In the genomic region with DNA sequence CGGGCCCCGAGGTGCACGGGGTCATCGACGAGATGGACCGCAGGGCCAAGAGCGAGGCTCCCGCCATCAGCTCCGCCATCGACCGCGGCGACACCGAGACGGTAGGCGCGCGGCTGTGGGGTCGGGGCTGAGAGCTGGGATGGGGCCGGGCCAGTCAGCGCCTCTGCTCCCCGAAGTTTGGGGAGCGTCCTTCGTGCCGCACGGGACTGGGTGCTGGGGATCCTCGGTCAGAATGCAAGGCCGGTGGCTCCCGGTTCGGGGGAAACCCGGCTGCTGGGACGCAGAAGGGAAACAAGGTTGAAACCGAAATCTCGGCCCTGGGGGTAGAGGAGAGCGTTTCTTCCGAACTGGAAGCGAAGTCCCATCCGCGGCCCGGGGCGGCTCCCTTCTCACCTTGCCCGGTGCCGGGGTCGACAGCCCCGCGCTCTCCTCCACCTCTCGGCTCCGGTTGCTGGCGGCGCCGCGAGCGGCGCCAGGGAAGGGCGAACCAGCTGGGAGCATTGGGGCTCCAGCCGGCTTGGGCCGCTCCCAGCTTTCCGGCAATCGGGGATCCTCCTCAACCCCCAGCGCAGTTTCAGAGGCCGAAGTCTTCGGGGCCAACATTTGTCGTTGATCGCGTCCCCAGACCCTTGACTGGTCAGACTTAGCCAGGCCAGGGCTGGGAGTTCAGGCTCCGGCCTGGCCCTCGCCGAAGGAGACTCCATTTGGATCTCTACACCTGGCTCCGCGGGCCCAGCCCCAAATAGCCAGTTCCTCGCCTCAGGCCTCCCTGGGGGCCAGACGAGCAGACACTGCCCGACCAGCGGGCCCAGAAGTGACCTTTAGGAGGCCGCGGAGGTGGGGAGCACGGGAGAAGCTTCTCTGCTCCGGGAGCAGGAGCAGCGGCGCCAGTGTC, we compare ENCODE assay signal across 14 cellular contexts. TPM values are rescaled to one million over a fixed set of nuclear protein-coding genes. Genes with fewer than 3 reads are reported as not detected.
DNase-seq lines count a peak whose midpoint lies in the region; ATAC-seq and TF ChIP-seq lines count a peak whose summit lies in the region.
"Had no signal": no experiment of that assay in that cellular context is flagged by ENCODE, and none has a peak within 500 bp of the region (broad histone marks: within the 10 kb centered on the region; RNA-seq: fewer than 3 reads in every experiment).

No MANE protein-coding gene starts in this region.

- no peak overlapping the region for H3K4me2 ChIP-seq in mammary epithelial cell (ENCODE audit: insufficient read depth, low read depth, low read length)

- POLR2A ChIA-PET in MCF 10A (lab: Yijun Ruan, JAX) = interaction anchor here (0.7 kb wide), 1 partner anchor 453 kb away, joined by 3 read pairs; no protein-coding TSS in a partner anchor
- POLR2A ChIA-PET in naive thymus-derived CD4-positive, alpha-beta T cell (lab: Charles Lee) = no interaction called here

- no peak overlapping the region for H3K27ac Mint-ChIP-seq in MCF 10A (ENCODE audit: low read depth, unreplicated experiment)
- H3K27ac Mint-ChIP-seq in naive thymus-derived CD4-positive, alpha-beta T cell = no peak overlapping the region
- H3K27ac Mint-ChIP-seq: activated naive CD4-positive, alpha-beta T cell treated with anti-CD3 and anti-CD28 coated beads, Interleukin-2, amount 50 U/mL, for 24 hours had no signal

- no peak for TF ChIP-seq POLR2A in suprapubic skin (IDR thresholded peaks at IDR 0.05)

- H3K36me3 ChIP-seq in mammary epithelial cell (ENCODE audit: insufficient read depth, low read length) (no peaks in the 10 kb centered on the region), liver (ENCODE audit: control insufficient read depth in 4 of 4, insufficient read depth in 3 of 4, low read depth in 1 of 4, low read length in 3 of 4) (no peaks in the 10 kb centered on the region), suprapubic skin (no peaks in the 10 kb centered on the region)
- no peaks in the 10 kb centered on the region for H3K36me3 ChIP-seq in naive thymus-derived CD4-positive, alpha-beta T cell (ENCODE audit: control insufficient read depth in 2 of 3, insufficient read depth in 3 of 3, low read length in 3 of 3)

- peaks cover 2% of the 10 kb centered on the region for H4K20me1 ChIP-seq in mammary epithelial cell (ENCODE audit: insufficient read depth, low read length)

- no peaks in the 10 kb centered on the region for H3K9me3 ChIP-seq in mammary epithelial cell (replicated peaks; ENCODE audit: insufficient read depth, low read length)
- no peaks in the 10 kb centered on the region for H3K9me3 ChIP-seq in liver (ENCODE audit: control insufficient read depth in 4 of 4, low read length in 3 of 4)
- no peaks in the 10 kb centered on the region for H3K9me3 ChIP-seq in suprapubic skin
- H3K9me3 ChIP-seq in naive thymus-derived CD4-positive, alpha-beta T cell (ENCODE audit: control insufficient read depth in 2 of 3, low read length in 3 of 3) = no peaks in the 10 kb centered on the region

- TF ChIP-seq CTCF in MCF 10A (IDR thresholded peaks at IDR 0.05; ENCODE audit: unreplicated experiment) (no peak), mammary epithelial cell (conservative IDR thresholded peaks at IDR 0.05 in 1 of 2, IDR thresholded peaks at IDR 0.05 in 1 of 2; ENCODE audit: extremely low read depth in 1 of 2, insufficient read depth in 1 of 2, low read depth in 1 of 2, low read length in 2 of 2) (no peak), liver (IDR thresholded peaks at IDR 0.05; ENCODE audit: low read depth, low read length, missing input control) (no peak), suprapubic skin (IDR thresholded peaks at IDR 0.05) (no peak)

- intact Hi-C loops in MCF 10A (cut with micrococcal nuclease) (no loop called here), mammary epithelial cell (cut with micrococcal nuclease) (no loop called here)
- intact Hi-C loops in naive thymus-derived CD4-positive, alpha-beta T cell (cut with micrococcal nuclease) = no loop called here

- TF ChIP-seq EP300 in suprapubic skin (IDR thresholded peaks at IDR 0.05) = no peak

- no peak for TF ChIP-seq RAD21 in liver (IDR thresholded peaks at IDR 0.05)

- no peak for ATAC-seq in naive thymus-derived CD4-positive, alpha-beta T cell
- ATAC-seq in GM19324 (IDR thresholded peaks at IDR 0.05; ENCODE audit: low FRiP score, unreplicated experiment) (no peak), HG02852 (IDR thresholded peaks at IDR 0.05; ENCODE audit: unreplicated experiment) (no peak)

- H2AFZ ChIP-seq in mammary epithelial cell (ENCODE audit: low read depth, low read length) = no peak overlapping the region

- DNase-seq in MCF 10A (ENCODE audit: unreplicated experiment) (no peak), mammary epithelial cell (no peak), T1000 (lab: John Stamatoyannopoulos, UW) (peak; percentile 28), suprapubic skin (ENCODE audit: low spot score in 2 of 2) (peak in 1 of 2 donors; percentile 49)
- DNase-seq in naive thymus-derived CD4-positive, alpha-beta T cell = no peak
- DNase-seq: activated CD4-positive, CD25-positive, alpha-beta regulatory T cell treated with anti-CD3 and anti-CD28 coated beads, Interleukin-2, amount 50 U/mL, for 72 hours; stimulated activated CD4-positive, alpha-beta T cell treated with anti-CD3 and anti-CD28 coated beads, Interleukin-15, amount 100 ng/mL, for 24 hours had no signal

- H3K27me3 Mint-ChIP-seq in MCF 10A (ENCODE audit: insufficient read depth, unreplicated experiment) = peaks cover 46% of the 10 kb centered on the region
- peaks cover 54 to 76% (median 65%) of the 10 kb centered on the region in 5 donors for H3K27me3 Mint-ChIP-seq in naive thymus-derived CD4-positive, alpha-beta T cell

- no peak overlapping the region for H3K27ac ChIP-seq in mammary epithelial cell (ENCODE audit: insufficient read depth, low read depth, low read length)
- peak overlapping the region in 1 of 2 donors; percentile 35 for H3K27ac ChIP-seq in liver (ENCODE audit: low read depth in 1 of 2, low read length in 2 of 2)
- H3K27ac ChIP-seq in suprapubic skin = no peak overlapping the region
- H3K27ac ChIP-seq in naive thymus-derived CD4-positive, alpha-beta T cell (ENCODE audit: low read depth, low read length) = no peak overlapping the region
- H3K27ac ChIP-seq: HL-60 had no signal

- in situ Hi-C loops in mammary epithelial cell (cut with MboI; ENCODE audit: low sequenced_read_pairs in 2 of 2) = no loop called here

- no peaks in the 10 kb centered on the region for H3K9me3 Mint-ChIP-seq in MCF 10A (ENCODE audit: unreplicated experiment)
- H3K9me3 Mint-ChIP-seq in naive thymus-derived CD4-positive, alpha-beta T cell = peaks cover 0 to 2% (median 0%) of the 10 kb centered on the region in 11 donors
- H3K9me3 Mint-ChIP-seq: activated naive CD4-positive, alpha-beta T cell treated with anti-CD3 and anti-CD28 coated beads, Interleukin-2, amount 50 U/mL, for 24 hours had no signal

- dilution Hi-C loops in mammary epithelial cell (cut with HindIII; ENCODE audit: low sequenced_read_pairs) = loop anchor here (5.0 kb wide), 1 partner anchor 65 kb away; no protein-coding TSS in a partner anchor

- H3K4me3 Mint-ChIP-seq in MCF 10A (ENCODE audit: unreplicated experiment) = peak overlapping the region; percentile 43
- peak overlapping the region in 5 of 10 donors; percentile 23 to 54 (median 34) for H3K4me3 Mint-ChIP-seq in naive thymus-derived CD4-positive, alpha-beta T cell

- H3K27me3 ChIP-seq in mammary epithelial cell (ENCODE audit: insufficient read depth, low read length) = peaks cover 92% of the 10 kb centered on the region
- peaks cover 6 to 40% (median 26%) of the 10 kb centered on the region in 4 donors for H3K27me3 ChIP-seq in liver (ENCODE audit: control insufficient read depth in 4 of 4, insufficient read depth in 4 of 4, low read length in 3 of 4)
- H3K27me3 ChIP-seq in suprapubic skin = peaks cover 100% of the 10 kb centered on the region
- H3K27me3 ChIP-seq in naive thymus-derived CD4-positive, alpha-beta T cell (ENCODE audit: control insufficient read depth in 2 of 2, insufficient read depth in 2 of 2, low read length in 2 of 2) = peaks cover 7 to 30% of the 10 kb centered on the region in 2 donors

- H3K4me1 ChIP-seq in mammary epithelial cell (ENCODE audit: insufficient read depth, low read length) (peaks cover 3% of the 10 kb centered on the region), liver (ENCODE audit: control insufficient read depth in 4 of 4, insufficient read depth in 4 of 4, low read length in 3 of 4) (peaks cover 25 to 67% (median 38%) of the 10 kb centered on the region in 4 donors), suprapubic skin (peaks cover 68% of the 10 kb centered on the region)
- H3K4me1 ChIP-seq in naive thymus-derived CD4-positive, alpha-beta T cell (ENCODE audit: control insufficient read depth in 2 of 2, insufficient read depth in 2 of 2, low read length in 2 of 2) = peaks cover 3 to 13% of the 10 kb centered on the region in 2 donors

- no peak overlapping the region for H3K9ac ChIP-seq in mammary epithelial cell (ENCODE audit: insufficient read depth, low read length)
- no peak overlapping the region for H3K9ac ChIP-seq in liver (ENCODE audit: low read depth in 1 of 2, low read length in 2 of 2)

- 33% methylated on average over 46 of the region's 80 CpGs for WGBS in mammary epithelial cell (ENCODE audit: low coverage, missing lambda C conversion rate)
- 6% methylated on average over 80 of the region's 80 CpGs for WGBS in liver
- 20% methylated on average over 21 of the region's 80 CpGs for WGBS in suprapubic skin

- H3K4me3 ChIP-seq in mammary epithelial cell (replicated peaks in 1 of 3; ENCODE audit: insufficient read depth in 1 of 3, low read depth in 2 of 3, low read length in 3 of 3) (no peak overlapping the region), liver (ENCODE audit: low read depth in 1 of 3, low read length in 3 of 3) (peak overlapping the region in 2 of 3 donors; percentile 14 to 48), suprapubic skin (peak overlapping the region; percentile 46)
- no peak overlapping the region for H3K4me3 ChIP-seq in naive thymus-derived CD4-positive, alpha-beta T cell (ENCODE audit: low read length)

- CTCF ChIA-PET in MCF 10A (lab: Yijun Ruan, JAX) = no interaction called here
- CTCF ChIA-PET in mammary epithelial cell (lab: Charles Lee; ENCODE audit: low non-redundant PET) = no interaction called here
- CTCF ChIA-PET in naive thymus-derived CD4-positive, alpha-beta T cell (lab: Charles Lee) = no interaction called here

- H3K4me1 Mint-ChIP-seq in MCF 10A (ENCODE audit: insufficient read depth, unreplicated experiment) = peaks cover 5% of the 10 kb centered on the region
- peaks cover 21 to 55% (median 43%) of the 10 kb centered on the region in 7 donors for H3K4me1 Mint-ChIP-seq in naive thymus-derived CD4-positive, alpha-beta T cell

- H3K36me3 Mint-ChIP-seq in MCF 10A (ENCODE audit: insufficient read depth, unreplicated experiment) = no peaks in the 10 kb centered on the region
- peaks cover 0 to 2% (median 0%) of the 10 kb centered on the region in 5 donors for H3K36me3 Mint-ChIP-seq in naive thymus-derived CD4-positive, alpha-beta T cell
- H3K36me3 Mint-ChIP-seq: activated naive CD4-positive, alpha-beta T cell treated with anti-CD3 and anti-CD28 coated beads, Interleukin-2, amount 50 U/mL, for 24 hours had no signal

- H3K79me2 ChIP-seq in mammary epithelial cell (ENCODE audit: insufficient read depth, low read length) = no peaks in the 10 kb centered on the region

- BruUV-seq in MCF 10A (replicated peaks; lab: Mats Ljungman, UMichigan) (no TSS peak), mammary epithelial cell (replicated peaks; lab: Mats Ljungman, UMichigan) (no TSS peak)

RNA-seq across cellular contexts. Expression of a gene that starts 1.0 kb away (rescaled TPM):
- total RNA-seq in MCF 10A (2022) (0.20 and 0.63 TPM in 2 replicates), mammary epithelial cell (not detected), liver (1 to 10 TPM; 2.0 to 2.5 TPM), suprapubic skin (10 to 100 TPM in 3 of 4 donors, 1 to 10 TPM in 1; 1.7 to 20.6 (median 11.6) TPM)
- polyA plus RNA-seq in mammary epithelial cell (0.02 TPM), liver (1 to 10 TPM; 2.0 to 2.2 TPM)
- polyA minus RNA-seq in mammary epithelial cell = not detected
- total RNA-seq in naive thymus-derived CD4-positive, alpha-beta T cell = not detected
- polyA plus RNA-seq in naive thymus-derived CD4-positive, alpha-beta T cell = not detected
- total RNA-seq: lung microvascular endothelial cell had no signal
- polyA plus RNA-seq: esophagus had no signal

Comparison
In these comparisons a context has a peak if more than half of its experiments do, and no peak if none do; other contexts are left out.
1. H3K4me3 ChIP-seq: peak in liver (2 of 3) and suprapubic skin (single experiment); none in mammary epithelial cell (0 of 3) and naive thymus-derived CD4-positive, alpha-beta T cell (single experiment).